ENCODE assay signal across 8 cellular contexts in the genomic region with DNA sequence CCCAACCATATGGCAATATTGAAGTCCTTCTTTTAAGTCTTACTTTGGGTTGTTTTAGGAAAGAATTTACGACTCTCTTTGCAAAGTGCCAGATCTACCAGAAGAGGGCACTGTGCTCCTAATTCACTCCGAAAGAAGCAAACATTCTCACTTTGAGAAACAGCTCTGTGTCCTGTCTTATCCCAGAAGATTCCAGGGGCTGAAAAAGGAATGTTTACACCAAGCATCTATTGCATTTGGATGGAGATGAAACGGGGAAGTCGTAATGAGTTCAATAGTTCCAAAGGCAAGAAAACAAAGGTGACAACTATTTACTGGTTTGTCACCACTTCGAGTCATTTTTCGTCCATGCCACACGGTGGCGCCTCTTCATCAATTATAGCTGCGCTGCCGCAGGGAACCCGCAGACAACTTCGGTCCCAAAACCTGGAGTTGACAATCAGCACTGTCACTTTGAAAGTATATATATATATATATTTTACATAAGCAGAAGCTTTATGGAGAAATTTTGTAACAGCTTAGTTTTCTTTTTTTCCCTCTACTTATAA.
DNase-seq lines count a peak whose midpoint lies in the region; ATAC-seq and TF ChIP-seq lines count a peak whose summit lies in the region.

No MANE protein-coding gene starts in this region.

- no peak overlapping the region for H3K27ac ChIP-seq in left ventricle myocardium inferior (replicated peaks)
- H3K27ac ChIP-seq in prostate gland = no peak overlapping the region

- H3K4me3 ChIP-seq in NB4 (ENCODE audit: low read depth, low read length) (peak overlapping the region; percentile 47), left ventricle myocardium inferior (peak overlapping the region; percentile 61), prostate gland (peak overlapping the region in 1 of 2 donors; percentile 21)

- TF ChIP-seq CTCF in GM12872 (IDR thresholded peaks at IDR 0.05; ENCODE audit: insufficient read depth, low read depth, low read length) (peak; percentile 72), NB4 (IDR thresholded peaks at IDR 0.05; ENCODE audit: low read depth, low read length) (peak; percentile 67), left ventricle myocardium inferior (IDR thresholded peaks at IDR 0.05; ENCODE audit: borderline replicate concordance) (peak; percentile 90), prostate gland (IDR thresholded peaks at IDR 0.05) (peak; percentile 50 to 92 (median 87))

- peak; percentile 89 for ATAC-seq in HG02588 (IDR thresholded peaks at IDR 0.05; ENCODE audit: unreplicated experiment)

- no peaks in the 10 kb centered on the region for H3K36me3 ChIP-seq in left ventricle myocardium inferior
- no peaks in the 10 kb centered on the region for H3K36me3 ChIP-seq in prostate gland

- H3K4me1 ChIP-seq in left ventricle myocardium inferior (no peaks in the 10 kb centered on the region), prostate gland (replicated peaks) (no peaks in the 10 kb centered on the region)

- H3K9me3 ChIP-seq in left ventricle myocardium inferior (replicated peaks) (peaks cover 7% of the 10 kb centered on the region), prostate gland (no peaks in the 10 kb centered on the region)

- 0% methylated on average over 12 of the region's 12 CpGs for WGBS in prostate gland

- intact Hi-C loops in left ventricle myocardium inferior (cut with micrococcal nuclease) = loop anchor here (5.0 kb wide), 1 partner anchor 208 kb away; no protein-coding TSS in a partner anchor
- intact Hi-C loops in prostate gland (cut with DNase I) = no loop called here

- TF ChIP-seq POLR2A in NB4 (IDR thresholded peaks at IDR 0.05; ENCODE audit: extremely low read depth, insufficient read length) (no peak), prostate gland (IDR thresholded peaks at IDR 0.05) (no peak)

- peak; percentile 73 for DNase-seq in NB4 (ENCODE audit: low read depth)
- DNase-seq in SW480 (ENCODE audit: low spot score) = peak; percentile 56
- DNase-seq in amniotic epithelial cell (ENCODE audit: low read depth) = peak; percentile 62
- peak; percentile 57 for DNase-seq in left ventricle myocardium inferior
- DNase-seq in prostate gland (ENCODE audit: low spot score) = peak; percentile 62
- peak; percentile 68 for DNase-seq in ureter (ENCODE audit: low spot score)

- H3K27me3 ChIP-seq in left ventricle myocardium inferior (ENCODE audit: low read depth) (peaks cover 37% of the 10 kb centered on the region), prostate gland (replicated peaks; ENCODE audit: insufficient read depth) (no peaks in the 10 kb centered on the region)
